9 cellular contexts compared by ENCODE assay signal in the genomic region with DNA sequence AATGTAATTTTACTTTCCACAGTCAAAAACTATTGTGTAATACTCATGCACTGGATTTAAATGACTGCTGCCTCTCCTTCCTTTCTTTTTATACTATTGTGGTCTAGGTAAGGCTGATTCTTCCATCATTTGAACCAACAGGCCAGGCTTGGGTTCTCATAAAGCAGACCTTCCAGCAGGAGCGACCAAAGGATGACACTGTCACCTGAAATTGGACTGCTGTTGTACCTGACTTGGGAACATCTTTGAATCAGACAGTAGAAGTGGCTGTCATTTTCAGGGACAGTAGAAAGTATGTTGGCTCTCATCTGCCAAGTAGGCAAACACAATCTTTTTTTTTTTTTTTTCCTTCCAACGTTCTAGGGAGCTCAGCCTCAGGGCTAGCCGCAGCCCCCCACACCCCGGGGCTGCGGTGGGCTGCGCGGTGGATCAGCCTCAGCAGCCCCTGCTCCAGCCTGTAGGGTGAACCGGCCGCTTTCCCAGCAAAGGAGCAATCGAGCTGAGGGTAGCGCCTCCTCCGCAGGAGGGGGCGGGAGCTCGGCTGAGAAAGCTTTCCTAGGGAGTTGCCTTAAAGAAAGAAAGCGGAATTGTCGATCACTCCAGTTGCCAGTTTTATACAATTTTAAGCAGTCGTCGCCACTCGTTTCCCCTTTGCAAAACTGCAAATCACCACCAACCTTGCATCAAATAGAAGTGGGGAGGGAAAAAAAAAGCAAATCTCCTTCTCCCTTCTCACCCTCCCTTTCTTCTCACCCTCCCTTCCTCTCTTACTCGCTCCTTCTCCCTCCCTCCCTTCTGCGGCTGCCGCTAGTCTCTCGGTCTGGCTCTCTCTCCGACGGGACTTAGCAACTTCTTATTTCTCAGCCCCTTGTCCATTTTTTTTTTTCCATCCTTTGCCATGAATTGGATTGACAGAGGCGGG. TPM values are rescaled to one million over a fixed set of nuclear protein-coding genes. Genes with fewer than 3 reads are reported as not detected.
DNase-seq lines count a peak whose midpoint lies in the region; ATAC-seq, FAIRE-seq and TF ChIP-seq lines count a peak whose summit lies in the region.
"Had no signal": no experiment of that assay in that cellular context is flagged by ENCODE, and none has a peak within 500 bp of the region (broad histone marks: within the 10 kb centered on the region; RNA-seq: fewer than 3 reads in every experiment).

PDE3A (plus strand) TSS at position 807 of the 922 bp plus-strand sequence. CDS start 748 bp downstream, outside the sequence.

- no peak within 1 kb of the TSS for H3K27ac Mint-ChIP-seq in activated T-cell treated with anti-CD3 and anti-CD28 coated beads, Interleukin-2, amount 50 U/mL, for 24 hours
- no peak within 1 kb of the TSS for H3K27ac Mint-ChIP-seq in activated T-helper 1 cell treated with anti-CD3 and anti-CD28 coated beads, Interleukin-12 subunit alpha, Interleukin-12 subunit beta, Interleukin-2, Interleukin-4 antibody, amounts not matched to agents 30 ng/mL and 10 ng/mL and 1 ng/mL, durations not matched to agents 14 hours and 24 hours and 36 hours
- H3K27ac Mint-ChIP-seq: activated naive CD4-positive, alpha-beta T cell treated with anti-CD3 and anti-CD28 coated beads, Interleukin-2, amount 50 U/mL, for 24 hours had no signal

- peak; percentile 21 for ATAC-seq in lung (ENCODE audit: insufficient read depth, low FRiP score)

- H3K9me3 Mint-ChIP-seq in activated T-cell treated with anti-CD3 and anti-CD28 coated beads, Interleukin-2, amount 50 U/mL, for 24 hours = no peaks in the 10 kb centered on the region
- no peaks in the 10 kb centered on the region for H3K9me3 Mint-ChIP-seq in activated T-helper 1 cell treated with anti-CD3 and anti-CD28 coated beads, Interleukin-12 subunit alpha, Interleukin-12 subunit beta, Interleukin-2, Interleukin-4 antibody, amounts not matched to agents 30 ng/mL and 10 ng/mL and 1 ng/mL, durations not matched to agents 14 hours and 24 hours and 36 hours
- H3K9me3 Mint-ChIP-seq: activated naive CD4-positive, alpha-beta T cell treated with anti-CD3 and anti-CD28 coated beads, Interleukin-2, amount 50 U/mL, for 24 hours had no signal

- TF ChIP-seq CTCF in lung (IDR thresholded peaks at IDR 0.05; ENCODE audit: control extremely low read depth, extremely low read depth) = no peak

- no peak for TF ChIP-seq POLR2A in GM12891 (IDR thresholded peaks at IDR 0.05; ENCODE audit: low read depth, low read length)

- H3K4me3 ChIP-seq in lung = peak within 1 kb of the TSS; percentile 72

- intact Hi-C loops in activated T-helper 1 cell treated with anti-CD3 and anti-CD28 coated beads, Interleukin-12 subunit alpha, Interleukin-12 subunit beta, Interleukin-2, Interleukin-4 antibody, amounts not matched to agents 30 ng/mL and 10 ng/mL and 1 ng/mL, durations not matched to agents 14 hours and 24 hours and 36 hours (cut with micrococcal nuclease) = no loop called here

- 1 to 2% methylated on average over 26 of the region's 26 CpGs for WGBS in lung, 2 donors

- DNase-seq in activated T-cell treated with anti-CD3 and anti-CD28 coated beads, Interleukin-2, amount 50 U/mL, for 24 hours = no peak
- no peak for DNase-seq in activated T-cell treated with anti-CD3 and anti-CD28 coated beads for 4 hours
- peak; percentile 85 for DNase-seq in SK-MEL-5 (ENCODE audit: low read depth, low spot score)
- DNase-seq in epidermal melanocyte (ENCODE audit: insufficient read length, low spot score) = peak; percentile 79
- peak; percentile 34 for DNase-seq in lung (ENCODE audit: low spot score)
- peak; percentile 53 for DNase-seq in superior temporal gyrus (ENCODE audit: extremely low spot score)
- no peak for DNase-seq in activated T-helper 1 cell treated with anti-CD3 and anti-CD28 coated beads, Interleukin-12 subunit alpha, Interleukin-12 subunit beta, Interleukin-2, Interleukin-4 antibody, amounts not matched to agents 30 ng/mL and 10 ng/mL and 1 ng/mL, durations not matched to agents 14 hours and 24 hours and 36 hours (ENCODE audit: low spot score)
- no peak for DNase-seq in GM12891 (ENCODE audit: insufficient read length, low spot score)

- H3K36me3 Mint-ChIP-seq in activated T-cell treated with anti-CD3 and anti-CD28 coated beads, Interleukin-2, amount 50 U/mL, for 24 hours (ENCODE audit: low read depth) = no peaks in the 10 kb centered on the region
- no peaks in the 10 kb centered on the region for H3K36me3 Mint-ChIP-seq in activated T-helper 1 cell treated with anti-CD3 and anti-CD28 coated beads, Interleukin-12 subunit alpha, Interleukin-12 subunit beta, Interleukin-2, Interleukin-4 antibody, amounts not matched to agents 30 ng/mL and 10 ng/mL and 1 ng/mL, durations not matched to agents 14 hours and 24 hours and 36 hours (ENCODE audit: low read depth)
- H3K36me3 Mint-ChIP-seq: activated naive CD4-positive, alpha-beta T cell treated with anti-CD3 and anti-CD28 coated beads, Interleukin-2, amount 50 U/mL, for 24 hours had no signal

- peaks cover 0 to 8% of the 10 kb centered on the region in 2 donors for H3K4me1 ChIP-seq in lung (ENCODE audit: control insufficient read depth in 2 of 2, insufficient read depth in 2 of 2, low read length in 2 of 2)

- FAIRE-seq in GM12891 (lab: Jason Lieb, UNC) = no peak

- H3K4me3 Mint-ChIP-seq in activated T-cell treated with anti-CD3 and anti-CD28 coated beads, Interleukin-2, amount 50 U/mL, for 24 hours = peak within 1 kb of the TSS; percentile 57
- H3K4me3 Mint-ChIP-seq in activated T-helper 1 cell treated with anti-CD3 and anti-CD28 coated beads, Interleukin-12 subunit alpha, Interleukin-12 subunit beta, Interleukin-2, Interleukin-4 antibody, amounts not matched to agents 30 ng/mL and 10 ng/mL and 1 ng/mL, durations not matched to agents 14 hours and 24 hours and 36 hours = no peak within 1 kb of the TSS
- H3K4me3 Mint-ChIP-seq: activated naive CD4-positive, alpha-beta T cell treated with anti-CD3 and anti-CD28 coated beads, Interleukin-2, amount 50 U/mL, for 24 hours had no signal

- H3K36me3 ChIP-seq in lung (ENCODE audit: control insufficient read depth in 2 of 2, insufficient read depth in 2 of 2, low read length in 2 of 2) = no peaks in the 10 kb centered on the region

- no peaks in the 10 kb centered on the region for H3K9me3 ChIP-seq in lung (ENCODE audit: control insufficient read depth in 2 of 2, insufficient read depth in 1 of 2, low read length in 1 of 2)

- no peaks in the 10 kb centered on the region for H3K27me3 ChIP-seq in lung (ENCODE audit: control insufficient read depth, insufficient read depth)

- in situ Hi-C loops in SK-MEL-5 (cut with HindIII; ENCODE audit: low pct_unique_long_range_greater_than_20kb, low sequenced_read_pairs) = no loop called here

- peaks cover 57% of the 10 kb centered on the region for H3K27me3 Mint-ChIP-seq in activated T-cell treated with anti-CD3 and anti-CD28 coated beads, Interleukin-2, amount 50 U/mL, for 24 hours
- peaks cover 30% of the 10 kb centered on the region for H3K27me3 Mint-ChIP-seq in activated T-helper 1 cell treated with anti-CD3 and anti-CD28 coated beads, Interleukin-12 subunit alpha, Interleukin-12 subunit beta, Interleukin-2, Interleukin-4 antibody, amounts not matched to agents 30 ng/mL and 10 ng/mL and 1 ng/mL, durations not matched to agents 14 hours and 24 hours and 36 hours (ENCODE audit: insufficient read depth)

- H3K27ac ChIP-seq in lung (ENCODE audit: low read depth in 1 of 2, low read length in 1 of 2) = peak within 1 kb of the TSS; percentile 76 to 99

- peaks cover 14% of the 10 kb centered on the region for H3K4me1 Mint-ChIP-seq in activated T-cell treated with anti-CD3 and anti-CD28 coated beads, Interleukin-2, amount 50 U/mL, for 24 hours (ENCODE audit: low read depth)
- H3K4me1 Mint-ChIP-seq in activated T-helper 1 cell treated with anti-CD3 and anti-CD28 coated beads, Interleukin-12 subunit alpha, Interleukin-12 subunit beta, Interleukin-2, Interleukin-4 antibody, amounts not matched to agents 30 ng/mL and 10 ng/mL and 1 ng/mL, durations not matched to agents 14 hours and 24 hours and 36 hours (ENCODE audit: low read depth) = no peaks in the 10 kb centered on the region
- H3K4me1 Mint-ChIP-seq: activated naive CD4-positive, alpha-beta T cell treated with anti-CD3 and anti-CD28 coated beads, Interleukin-2, amount 50 U/mL, for 24 hours had no signal

TF ChIP-seq in GM12891, 5 proteins besides CTCF, POLR2A, EP300 and RAD21:
- TF ChIP-seq SPI1 (IDR thresholded peaks at IDR 0.05; ENCODE audit: low read depth, low read length) (no peak), PAX5 (IDR thresholded peaks at IDR 0.05; ENCODE audit: insufficient read depth, low read length, severe bottlenecking) (no peak), POU2F2 (IDR thresholded peaks at IDR 0.05; ENCODE audit: low read depth, low read length) (no peak), POLR2AphosphoS5 (IDR thresholded peaks at IDR 0.05; ENCODE audit: low read depth, low read length) (no peak), TAF1 (IDR thresholded peaks at IDR 0.05; ENCODE audit: low read depth, low read length) (no peak)

RNA-seq across cellular contexts. Expression of gene PDE3A, which starts in this region (rescaled TPM):
- total RNA-seq in SK-MEL-5 (2014; rRNA removed; shearing (Covaris generic)) = 29.0 and 30.5 TPM in 2 replicates
- 11.9 and 15.5 TPM in 2 replicates for polyA plus RNA-seq in SK-MEL-5 (2015; cell fraction: cytosol; rRNA removed)
- polyA plus RNA-seq in SK-MEL-5 (2015; cell fraction: nucleus; rRNA removed) = 9.8 and 10.8 TPM in 2 replicates
- 10 to 100 TPM in 1 of 2 donors, 1 to 10 TPM in 1; 5.2 to 15.8 TPM for total RNA-seq in lung
- 1 to 10 TPM; 1.5 TPM for polyA plus RNA-seq in lung
- total RNA-seq in activated T-helper 1 cell treated with anti-CD3 and anti-CD28 coated beads, Interleukin-12 subunit alpha, Interleukin-12 subunit beta, Interleukin-2, Interleukin-4 antibody, amounts not matched to agents 30 ng/mL and 10 ng/mL and 1 ng/mL, durations not matched to agents 14 hours and 24 hours and 36 hours = not detected in 2 replicates
- polyA plus RNA-seq in GM12891 (2012; ENCODE audit: low read depth, missing spikeins) = not detected

Comparison
In these comparisons a context has a peak if more than half of its experiments do, and no peak if none do; other contexts are left out.
1. DNase-seq: peak in SK-MEL-5 (single experiment), epidermal melanocyte (single experiment), lung (single experiment) and superior temporal gyrus (single experiment); none in activated T-cell treated with anti-CD3 and anti-CD28 coated beads, Interleukin-2, amount 50 U/mL, for 24 hours (single experiment), activated T-cell treated with anti-CD3 and anti-CD28 coated beads for 4 hours (single experiment), activated T-helper 1 cell treated with anti-CD3 and anti-CD28 coated beads, Interleukin-12 subunit alpha, Interleukin-12 subunit beta, Interleukin-2, Interleukin-4 antibody, amounts not matched to agents 30 ng/mL and 10 ng/mL and 1 ng/mL, durations not matched to agents 14 hours and 24 hours and 36 hours (single experiment) and GM12891 (single experiment).